Comparison of ENCODE assay signal across 1 cellular context in the genomic region with DNA sequence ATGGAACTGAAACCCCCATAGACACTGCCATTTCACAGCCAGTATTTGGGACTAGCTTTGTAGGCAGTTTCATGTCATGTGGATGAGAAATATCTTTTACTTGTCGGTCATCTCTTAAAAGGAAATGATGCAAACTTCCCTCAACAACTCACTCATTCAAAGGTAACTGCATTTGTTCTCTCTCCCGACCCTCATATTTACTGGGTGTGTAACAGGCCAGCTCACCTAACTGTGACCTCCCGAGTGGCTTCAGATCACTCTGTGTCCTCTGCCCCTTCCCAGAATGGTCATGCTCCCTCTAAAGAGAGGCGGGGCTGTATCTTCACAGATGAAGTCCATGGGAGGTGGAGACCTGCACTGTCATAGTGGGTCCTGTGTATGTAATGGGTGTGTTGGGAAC.
TF ChIP-seq lines count a peak whose summit lies in the region.

No MANE protein-coding gene starts in this region.

TF ChIP-seq in K562, 482 proteins besides CTCF, POLR2A, EP300 and RAD21 (continued from another document):
- TF ChIP-seq RBBP5 (IDR thresholded peaks at IDR 0.05; ENCODE audit: borderline replicate concordance, insufficient read depth, low read length, poor library complexity, severe bottlenecking) = no peak
- TF ChIP-seq MEF2D (tag; conservative IDR thresholded peaks at IDR 0.05; ENCODE audit: low read depth) = no peak
- TF ChIP-seq HMG20B (CRISPR knock-in tag; IDR thresholded peaks at IDR 0.05) = no peak
- TF ChIP-seq PCBP1 (IDR thresholded peaks at IDR 0.05; ENCODE audit: low read depth, low read length, poor library complexity, severe bottlenecking) = no peak
- peak; percentile 71; the same call in 1 of the 2 replicates for TF ChIP-seq ZNF24 (IDR thresholded peaks at IDR 0.05)
- TF ChIP-seq ZNF436 (CRISPR knock-in tag; IDR thresholded peaks at IDR 0.05) = no peak
- TF ChIP-seq BCOR (IDR thresholded peaks at IDR 0.05) = no peak
- TF ChIP-seq NR2C2 (CRISPR knock-in tag; IDR thresholded peaks at IDR 0.05) = no peak
- TF ChIP-seq NR2C2 (tag; IDR thresholded peaks at IDR 0.05) = 0 out of 2 replicates have a peak, but pooled peaks have one; percentile 8
- TF ChIP-seq ZNF146 (CRISPR knock-in tag; IDR thresholded peaks at IDR 0.05; ENCODE audit: unreplicated experiment) = no peak
- TF ChIP-seq EWSR1 (IDR thresholded peaks at IDR 0.05; ENCODE audit: borderline replicate concordance, low read depth, partially characterized antibody) = no peak
- no peak for TF ChIP-seq ZNF79 (CRISPR knock-in tag; IDR thresholded peaks at IDR 0.05; ENCODE audit: low read depth)
- TF ChIP-seq GABPA (tag; conservative IDR thresholded peaks at IDR 0.05; ENCODE audit: low read depth) = 0 out of 2 replicates have a peak, but pooled peaks have one; percentile 35
- TF ChIP-seq ZNF589 (CRISPR knock-in tag; IDR thresholded peaks at IDR 0.05; ENCODE audit: low read depth) = 0 out of 2 replicates have a peak, but pooled peaks have one; percentile 24
- TF ChIP-seq, protein P1, sequence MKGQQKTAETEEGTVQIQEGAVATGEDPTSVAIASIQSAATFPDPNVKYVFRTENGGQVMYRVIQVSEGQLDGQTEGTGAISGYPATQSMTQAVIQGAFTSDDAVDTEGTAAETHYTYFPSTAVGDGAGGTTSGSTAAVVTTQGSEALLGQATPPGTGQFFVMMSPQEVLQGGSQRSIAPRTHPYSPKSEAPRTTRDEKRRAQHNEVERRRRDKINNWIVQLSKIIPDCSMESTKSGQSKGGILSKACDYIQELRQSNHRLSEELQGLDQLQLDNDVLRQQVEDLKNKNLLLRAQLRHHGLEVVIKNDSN (CRISPR knock-in tag; IDR thresholded peaks at IDR 0.05) = no peak
